ENCODE assay signal across 24 cellular contexts in genomic region chr2:176072292-176072669, GRCh38. TPM values are rescaled to one million over a fixed set of nuclear protein-coding genes. Genes with fewer than 3 reads are reported as not detected.
"Had no signal": no experiment of that assay in that cellular context is flagged by ENCODE, and none has a peak within 500 bp of the region (broad histone marks: within the 10 kb centered on the region; RNA-seq: fewer than 3 reads in every experiment).

No MANE protein-coding gene starts in this region.

- H3K27ac ChIP-seq: HL-60, SJSA1 had no signal

- H3K9me3 ChIP-seq: MG63, SJSA1 had no signal

- DNase-seq: Karpas-422, KG1, MG63, NCI-H1092, NCI-H1105 treated with DMSO at 0.1 percent for 48 hours, NCI-H1417 treated with DMSO at 0.1 percent for 48 hours, NCI-H146, NCI-H187, NCI-H2029, NCI-H2081 treated with DMSO at 0.1 percent for 48 hours, NCI-H2171, NCI-H226, NCI-H446, NCI-H510A, NCI-H524 treated with DMSO at 0.1 percent for 48 hours, NCI-H69, NCI-H774, Right ventricle myocardium superior, RPMI8226, SIG-M5 had no signal

- H3K4me3 ChIP-seq: MG63, SJSA1 had no signal

- H3K4me1 ChIP-seq: SJSA1 had no signal

- H3K36me3 ChIP-seq: MG63, SJSA1 had no signal

- FAIRE-seq: HTR-8/SVneo, RCC 7860 had no signal

RNA-seq across cellular contexts. Expression of gene EVX2, which starts 11.5 kb away (rescaled TPM):
- total RNA-seq: Right ventricle myocardium superior, SJSA1 had no signal

RNA-seq across cellular contexts. Expression of gene HOXD13, which starts 20.2 kb away (rescaled TPM):
- total RNA-seq: Right ventricle myocardium superior had no signal

RNA-seq across cellular contexts. Expression of gene HOXD12, which starts 27.3 kb away (rescaled TPM):
- total RNA-seq: Right ventricle myocardium superior had no signal

RNA-seq across cellular contexts. Expression of gene HOXD11, which starts 34.8 kb away (rescaled TPM):
- total RNA-seq: Right ventricle myocardium superior, SJSA1 had no signal

RNA-seq across cellular contexts. Expression of gene HOXD10, which starts 44.3 kb away (rescaled TPM):
- total RNA-seq: Right ventricle myocardium superior, SJSA1 had no signal
